ENCODE assay signal across 1 cellular context in the genomic region with DNA sequence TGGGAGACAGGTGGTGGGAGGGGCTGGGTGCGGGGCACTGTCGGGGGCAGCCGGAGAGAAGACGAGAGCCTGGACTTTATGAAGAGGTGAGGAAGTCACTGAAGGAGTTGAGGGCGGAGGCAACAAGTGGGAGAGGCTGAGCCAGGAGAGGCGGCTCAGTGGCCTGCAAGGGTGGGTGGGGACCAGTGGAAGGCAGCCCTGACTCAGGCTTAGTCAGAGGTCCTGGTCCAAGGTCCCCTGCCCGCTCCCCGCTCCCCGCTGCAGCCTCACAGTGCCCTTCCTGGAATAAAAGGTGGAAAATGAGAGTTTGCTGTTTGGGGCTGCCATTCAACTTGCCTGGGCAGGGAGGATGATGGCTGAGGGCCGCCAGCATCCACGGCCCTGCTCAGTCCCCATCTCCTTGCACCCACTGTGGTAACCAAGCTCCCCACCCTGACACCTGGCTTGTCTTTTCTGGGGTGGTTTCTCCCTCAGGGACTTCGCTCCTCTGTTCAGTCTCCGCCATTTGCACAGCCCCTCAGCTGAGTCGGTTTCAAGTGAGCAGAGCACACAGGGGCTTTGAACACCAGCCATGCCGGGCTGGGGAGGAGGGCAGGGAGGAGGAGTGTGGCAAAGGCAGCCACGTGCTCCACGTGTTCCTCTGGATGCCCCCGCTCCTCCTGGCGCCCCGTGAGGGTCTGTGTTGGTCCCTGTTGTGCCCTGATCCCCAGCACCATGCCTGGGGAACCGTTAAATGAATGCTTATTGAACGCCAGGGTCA.
TF ChIP-seq lines count a peak whose summit lies in the region.

No MANE protein-coding gene starts in this region.

TF ChIP-seq in SK-N-SH, 30 proteins besides CTCF, POLR2A, EP300 and RAD21 (continued from another document):
- TF ChIP-seq, protein P1, sequence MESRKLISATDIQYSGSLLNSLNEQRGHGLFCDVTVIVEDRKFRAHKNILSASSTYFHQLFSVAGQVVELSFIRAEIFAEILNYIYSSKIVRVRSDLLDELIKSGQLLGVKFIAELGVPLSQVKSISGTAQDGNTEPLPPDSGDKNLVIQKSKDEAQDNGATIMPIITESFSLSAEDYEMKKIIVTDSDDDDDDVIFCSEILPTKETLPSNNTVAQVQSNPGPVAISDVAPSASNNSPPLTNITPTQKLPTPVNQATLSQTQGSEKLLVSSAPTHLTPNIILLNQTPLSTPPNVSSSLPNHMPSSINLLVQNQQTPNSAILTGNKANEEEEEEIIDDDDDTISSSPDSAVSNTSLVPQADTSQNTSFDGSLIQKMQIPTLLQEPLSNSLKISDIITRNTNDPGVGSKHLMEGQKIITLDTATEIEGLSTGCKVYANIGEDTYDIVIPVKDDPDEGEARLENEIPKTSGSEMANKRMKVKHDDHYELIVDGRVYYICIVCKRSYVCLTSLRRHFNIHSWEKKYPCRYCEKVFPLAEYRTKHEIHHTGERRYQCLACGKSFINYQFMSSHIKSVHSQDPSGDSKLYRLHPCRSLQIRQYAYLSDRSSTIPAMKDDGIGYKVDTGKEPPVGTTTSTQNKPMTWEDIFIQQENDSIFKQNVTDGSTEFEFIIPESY (IDR thresholded peaks at IDR 0.05; ENCODE audit: borderline replicate concordance, low read depth) = no peak
- TF ChIP-seq ELF1 (IDR thresholded peaks at IDR 0.05) = no peak
- no peak for TF ChIP-seq GATA2 (CRISPR knock-in tag; IDR thresholded peaks at IDR 0.05)
- TF ChIP-seq, protein P2, sequence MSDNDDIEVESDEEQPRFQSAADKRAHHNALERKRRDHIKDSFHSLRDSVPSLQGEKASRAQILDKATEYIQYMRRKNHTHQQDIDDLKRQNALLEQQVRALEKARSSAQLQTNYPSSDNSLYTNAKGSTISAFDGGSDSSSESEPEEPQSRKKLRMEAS (IDR thresholded peaks at IDR 0.05; ENCODE audit: low read depth) = 0 out of 2 replicates have a peak, but pooled peaks have one; percentile 10
- no peak for TF ChIP-seq EZH2phosphoT487 (IDR thresholded peaks at IDR 0.05; ENCODE audit: borderline replicate concordance, low read depth)
- no peak for TF ChIP-seq POLR2AphosphoS5 (IDR thresholded peaks at IDR 0.05; ENCODE audit: low read depth, low read length)
- TF ChIP-seq, protein P3, sequence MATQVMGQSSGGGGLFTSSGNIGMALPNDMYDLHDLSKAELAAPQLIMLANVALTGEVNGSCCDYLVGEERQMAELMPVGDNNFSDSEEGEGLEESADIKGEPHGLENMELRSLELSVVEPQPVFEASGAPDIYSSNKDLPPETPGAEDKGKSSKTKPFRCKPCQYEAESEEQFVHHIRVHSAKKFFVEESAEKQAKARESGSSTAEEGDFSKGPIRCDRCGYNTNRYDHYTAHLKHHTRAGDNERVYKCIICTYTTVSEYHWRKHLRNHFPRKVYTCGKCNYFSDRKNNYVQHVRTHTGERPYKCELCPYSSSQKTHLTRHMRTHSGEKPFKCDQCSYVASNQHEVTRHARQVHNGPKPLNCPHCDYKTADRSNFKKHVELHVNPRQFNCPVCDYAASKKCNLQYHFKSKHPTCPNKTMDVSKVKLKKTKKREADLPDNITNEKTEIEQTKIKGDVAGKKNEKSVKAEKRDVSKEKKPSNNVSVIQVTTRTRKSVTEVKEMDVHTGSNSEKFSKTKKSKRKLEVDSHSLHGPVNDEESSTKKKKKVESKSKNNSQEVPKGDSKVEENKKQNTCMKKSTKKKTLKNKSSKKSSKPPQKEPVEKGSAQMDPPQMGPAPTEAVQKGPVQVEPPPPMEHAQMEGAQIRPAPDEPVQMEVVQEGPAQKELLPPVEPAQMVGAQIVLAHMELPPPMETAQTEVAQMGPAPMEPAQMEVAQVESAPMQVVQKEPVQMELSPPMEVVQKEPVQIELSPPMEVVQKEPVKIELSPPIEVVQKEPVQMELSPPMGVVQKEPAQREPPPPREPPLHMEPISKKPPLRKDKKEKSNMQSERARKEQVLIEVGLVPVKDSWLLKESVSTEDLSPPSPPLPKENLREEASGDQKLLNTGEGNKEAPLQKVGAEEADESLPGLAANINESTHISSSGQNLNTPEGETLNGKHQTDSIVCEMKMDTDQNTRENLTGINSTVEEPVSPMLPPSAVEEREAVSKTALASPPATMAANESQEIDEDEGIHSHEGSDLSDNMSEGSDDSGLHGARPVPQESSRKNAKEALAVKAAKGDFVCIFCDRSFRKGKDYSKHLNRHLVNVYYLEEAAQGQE (IDR thresholded peaks at IDR 0.05; ENCODE audit: low read depth, low read length) = no peak
- no peak for TF ChIP-seq FOXJ3 (CRISPR knock-in tag; IDR thresholded peaks at IDR 0.05)
- no peak for TF ChIP-seq YY1 (IDR thresholded peaks at IDR 0.05; ENCODE audit: low read depth)
- peak; percentile 41; the same call in 1 of the 2 replicates for TF ChIP-seq JUND (IDR thresholded peaks at IDR 0.05)
- TF ChIP-seq NFIC (IDR thresholded peaks at IDR 0.05; ENCODE audit: borderline replicate concordance) = peak; percentile 45; the same call in 1 of the 2 replicates
- no peak for TF ChIP-seq MEF2A (IDR thresholded peaks at IDR 0.05; ENCODE audit: borderline replicate concordance, low read depth)
- no peak for TF ChIP-seq USF2 (IDR thresholded peaks at IDR 0.05; ENCODE audit: borderline replicate concordance, low read depth, low read length)
- TF ChIP-seq SMC3 (IDR thresholded peaks at IDR 0.05; ENCODE audit: low read depth, low read length) = no peak
- TF ChIP-seq RCOR1 (IDR thresholded peaks at IDR 0.05; ENCODE audit: low read length) = no peak
- TF ChIP-seq FOXM1 (IDR thresholded peaks at IDR 0.05; ENCODE audit: low read depth) = no peak
- TF ChIP-seq RFX5 (IDR thresholded peaks at IDR 0.05; ENCODE audit: low read length) = no peak
- no peak for TF ChIP-seq MXI1 (IDR thresholded peaks at IDR 0.05; ENCODE audit: low read depth, low read length)
TF ChIP-seq in SK-N-SH: peak in this region for 7.
